Comparison of ENCODE assay signal across 10 cellular contexts in the genomic region with DNA sequence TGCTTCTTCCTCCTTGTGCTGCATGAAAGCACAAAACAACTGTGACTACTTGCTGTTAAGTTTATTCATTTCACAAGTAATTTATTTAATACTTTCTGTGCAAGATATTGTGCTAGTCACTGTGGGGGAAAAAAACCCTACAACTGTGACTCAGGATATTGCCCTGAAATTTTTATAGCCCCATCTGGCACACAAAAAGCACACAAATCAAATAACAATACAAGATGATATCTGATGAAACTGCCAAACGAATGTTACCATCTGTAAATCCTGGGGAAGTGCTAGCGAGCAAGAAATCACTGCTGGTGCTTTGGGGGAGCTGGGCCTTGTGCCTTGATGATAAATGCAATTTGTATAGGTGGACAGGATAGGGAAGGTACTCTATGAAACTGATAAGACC.
DNase-seq lines count a peak whose midpoint lies in the region; ATAC-seq, FAIRE-seq and TF ChIP-seq lines count a peak whose summit lies in the region.
"Had no signal": no experiment of that assay in that cellular context is flagged by ENCODE, and none has a peak within 500 bp of the region (broad histone marks: within the 10 kb centered on the region; RNA-seq: fewer than 3 reads in every experiment).

No MANE protein-coding gene starts in this region.

- H3K4me1 ChIP-seq in SJSA1 (replicated peaks): peaks cover 37% of the 10 kb centered on the region
- H3K4me1 ChIP-seq in subcutaneous abdominal adipose tissue (ENCODE audit: control insufficient read depth in 5 of 5, insufficient read depth in 5 of 5, low read length in 5 of 5): peaks cover 5 to 59% (median 54%) of the 10 kb centered on the region in 5 donors

- no peaks in the 10 kb centered on the region for H3K9me3 Mint-ChIP-seq in activated CD8-positive, alpha-beta memory T cell treated with anti-CD3 and anti-CD28 coated beads, Interleukin-2, amount 10 ng/mL, durations not matched to agents 7 days and 5 days (ENCODE audit: low read depth)

- peak overlapping the region; percentile 96 for H3K27ac Mint-ChIP-seq in activated CD8-positive, alpha-beta memory T cell treated with anti-CD3 and anti-CD28 coated beads, Interleukin-2, amount 10 ng/mL, durations not matched to agents 7 days and 5 days

- CTCF ChIA-PET in activated CD8-positive, alpha-beta memory T cell treated with anti-CD3 and anti-CD28 coated beads, Interleukin-2, amount 10 ng/mL, durations not matched to agents 7 days and 5 days (lab: Charles Lee): interaction anchor here (1.0 to 6.4 kb wide), 6 partner anchors 9 to 69 kb away, joined by 3 to 125 read pairs (median 5); no protein-coding TSS in a partner anchor

- no peaks in the 10 kb centered on the region for H3K27me3 Mint-ChIP-seq in activated CD8-positive, alpha-beta memory T cell treated with anti-CD3 and anti-CD28 coated beads, Interleukin-2, amount 10 ng/mL, durations not matched to agents 7 days and 5 days

- no peaks in the 10 kb centered on the region for H3K9me3 ChIP-seq in SJSA1 (replicated peaks)
- no peaks in the 10 kb centered on the region for H3K9me3 ChIP-seq in subcutaneous abdominal adipose tissue (ENCODE audit: control insufficient read depth in 5 of 5, low read length in 5 of 5)

- H3K27ac ChIP-seq in SJSA1 (no peak overlapping the region), subcutaneous abdominal adipose tissue (ENCODE audit: low read depth, low read length) (peak overlapping the region; percentile 98)

- peaks cover 55% of the 10 kb centered on the region for H3K4me1 Mint-ChIP-seq in activated CD8-positive, alpha-beta memory T cell treated with anti-CD3 and anti-CD28 coated beads, Interleukin-2, amount 10 ng/mL, durations not matched to agents 7 days and 5 days

- H3K4me3 Mint-ChIP-seq in activated CD8-positive, alpha-beta memory T cell treated with anti-CD3 and anti-CD28 coated beads, Interleukin-2, amount 10 ng/mL, durations not matched to agents 7 days and 5 days: peak overlapping the region; percentile 94

- H3K27me3 ChIP-seq in SJSA1 (replicated peaks) (no peaks in the 10 kb centered on the region), subcutaneous abdominal adipose tissue (ENCODE audit: control insufficient read depth in 5 of 5, insufficient read depth in 4 of 5, low read length in 5 of 5) (no peaks in the 10 kb centered on the region)

- ATAC-seq in activated CD8-positive, alpha-beta memory T cell treated with anti-CD3 and anti-CD28 coated beads, Interleukin-2, amount 10 ng/mL, durations not matched to agents 7 days and 5 days: no peak
- ATAC-seq in HG02938 (IDR thresholded peaks at IDR 0.05; ENCODE audit: unreplicated experiment): no peak
- ATAC-seq: sciatic nerve had no signal

- no peak for TF ChIP-seq CTCF in fibroblast of the aortic adventitia (IDR thresholded peaks at IDR 0.05; ENCODE audit: insufficient read depth, low read length)

- no peak for TF ChIP-seq POLR2A in GM12892 (IDR thresholded peaks at IDR 0.05; ENCODE audit: low read depth, low read length)

- H3K4me3 ChIP-seq in SJSA1: peak overlapping the region; percentile 90; the same call in 1 of the 2 replicates
- H3K4me3 ChIP-seq in fibroblast of the aortic adventitia (ENCODE audit: low read depth, low read length): peak overlapping the region; percentile 81
- H3K4me3 ChIP-seq in subcutaneous abdominal adipose tissue (ENCODE audit: low read depth in 1 of 5, low read length in 5 of 5): peak overlapping the region; percentile 77 to 94 (median 86)

- no peak for FAIRE-seq in GM12892 (lab: Jason Lieb, UNC)

- H3K36me3 ChIP-seq in SJSA1 (peaks cover 6% of the 10 kb centered on the region), subcutaneous abdominal adipose tissue (ENCODE audit: control insufficient read depth in 5 of 5, insufficient read depth in 5 of 5, low read length in 5 of 5) (no peaks in the 10 kb centered on the region)

- H3K36me3 Mint-ChIP-seq in activated CD8-positive, alpha-beta memory T cell treated with anti-CD3 and anti-CD28 coated beads, Interleukin-2, amount 10 ng/mL, durations not matched to agents 7 days and 5 days: peaks cover 27% of the 10 kb centered on the region

- H3K9ac ChIP-seq in subcutaneous abdominal adipose tissue (ENCODE audit: low read length in 5 of 5): peak overlapping the region in 4 of 5 donors; percentile 82 to 95 (median 86)

- DNase-seq in activated CD8-positive, alpha-beta memory T cell treated with anti-CD3 and anti-CD28 coated beads, Interleukin-2, amount 10 ng/mL, durations not matched to agents 7 days and 5 days: no peak
- DNase-seq in activated CD8-positive, alpha-beta memory T cell treated with anti-CD3 and anti-CD28 coated beads for 24 hours: no peak
- DNase-seq in SJSA1 (ENCODE audit: low read depth in 1 of 2, low spot score in 2 of 2): no peak
- DNase-seq in fibroblast of the aortic adventitia (ENCODE audit: low read depth): peak; percentile 40
- DNase-seq in NCI-H1930 (lab: John Stamatoyannopoulos, UW): no peak
- DNase-seq in GM12892 (ENCODE audit: insufficient read length): no peak
- DNase-seq: C1 segment of cervical spinal cord had no signal
